ENCODE assay signal across 15 cellular contexts in the genomic region with DNA sequence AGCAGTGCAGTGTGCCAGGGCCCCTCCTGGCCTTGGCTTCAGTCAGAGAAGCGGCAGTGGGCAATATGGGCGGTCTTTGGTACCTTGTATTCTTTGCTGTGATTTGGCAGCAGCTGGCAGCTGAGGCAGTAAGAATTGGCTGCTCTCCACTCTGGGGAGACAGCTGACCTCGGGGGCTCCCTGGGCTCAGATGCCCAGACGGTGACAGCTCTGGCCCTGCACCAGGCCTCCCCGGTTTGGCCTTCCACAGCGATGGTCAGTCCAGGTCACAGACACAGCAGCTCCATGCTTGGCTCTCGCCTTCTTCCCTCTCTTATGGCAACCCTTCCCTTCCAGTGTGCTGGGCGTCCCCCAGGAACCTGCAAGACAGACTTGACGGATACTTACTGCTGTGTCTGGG.
A peak's percentile ranks its signal among the peaks of the same experiment; 100 is the strongest.
DNase-seq lines count a peak whose midpoint lies in the region; ATAC-seq and TF ChIP-seq lines count a peak whose summit lies in the region.
"Had no signal": no experiment of that assay in that cellular context is flagged by ENCODE, and none has a peak within 500 bp of the region (broad histone marks: within the 10 kb centered on the region; RNA-seq: fewer than 3 reads in every experiment).

No MANE protein-coding gene starts in this region.

- CTCF ChIA-PET in activated CD8-positive, alpha-beta T cell treated with anti-CD3 and anti-CD28 coated beads, Interleukin-2, amount 10 ng/mL, durations not matched to agents 7 days and 5 days (lab: Charles Lee) = interaction anchor here (1.2 kb wide), 1 partner anchor 15 kb away, joined by 3 read pairs; no protein-coding TSS in a partner anchor
- CTCF ChIA-PET in activated CD8-positive, alpha-beta T cell treated with anti-CD3 and anti-CD28 coated beads for 36 hours (lab: Charles Lee) = interaction anchor here (1.1 kb wide), 1 partner anchor 35 kb away, joined by 7 read pairs; no protein-coding TSS in a partner anchor

- no peaks in the 10 kb centered on the region for H3K27me3 ChIP-seq in SJCRH30
- peaks cover 0 to 32% (median 0%) of the 10 kb centered on the region in 7 donors for H3K27me3 ChIP-seq in heart right ventricle
- no peaks in the 10 kb centered on the region for H3K27me3 ChIP-seq in thymus (ENCODE audit: control insufficient read depth, insufficient read depth)

- H3K4me3 ChIP-seq in SJCRH30 (0 out of 2 replicates have a peak overlapping the region, but pooled peaks have one; percentile 14), heart right ventricle (no peak overlapping the region), thymus (ENCODE audit: low read length) (no peak overlapping the region)
- H3K4me3 ChIP-seq: GM12878, stomach had no signal

- H3K27ac Mint-ChIP-seq in activated CD8-positive, alpha-beta T cell treated with anti-CD3 and anti-CD28 coated beads, Interleukin-2, amount 10 ng/mL, durations not matched to agents 7 days and 5 days = peak overlapping the region; percentile 93
- H3K27ac Mint-ChIP-seq in activated CD8-positive, alpha-beta T cell treated with anti-CD3 and anti-CD28 coated beads for 36 hours = no peak overlapping the region

- H3K36me3 Mint-ChIP-seq in activated CD8-positive, alpha-beta T cell treated with anti-CD3 and anti-CD28 coated beads, Interleukin-2, amount 10 ng/mL, durations not matched to agents 7 days and 5 days (ENCODE audit: low read depth) = no peaks in the 10 kb centered on the region
- no peaks in the 10 kb centered on the region for H3K36me3 Mint-ChIP-seq in activated CD8-positive, alpha-beta T cell treated with anti-CD3 and anti-CD28 coated beads for 36 hours (ENCODE audit: low read depth)

- in situ Hi-C loops in GM13977 (cut with MboI; ENCODE audit: low pct_unique_long_range_greater_than_20kb, low sequenced_read_pairs, unreplicated experiment) = no loop called here

- POLR2A ChIA-PET in activated CD8-positive, alpha-beta T cell treated with anti-CD3 and anti-CD28 coated beads, Interleukin-2, amount 10 ng/mL, durations not matched to agents 7 days and 5 days (lab: Charles Lee) = no interaction called here
- POLR2A ChIA-PET in activated CD8-positive, alpha-beta T cell treated with anti-CD3 and anti-CD28 coated beads for 36 hours (lab: Charles Lee) = interaction anchor here (1.1 kb wide), 2 partner anchors 39 to 52 kb away, joined by 3 read pairs; no protein-coding TSS in a partner anchor

- no peaks in the 10 kb centered on the region for H3K36me3 ChIP-seq in SJCRH30
- no peaks in the 10 kb centered on the region for H3K36me3 ChIP-seq in heart right ventricle
- no peaks in the 10 kb centered on the region for H3K36me3 ChIP-seq in thymus (ENCODE audit: control insufficient read depth, insufficient read depth)
- H3K36me3 ChIP-seq: stomach had no signal

- 21 to 51% methylated on average over 7 to 9 of the region's 9 CpGs for WGBS in heart right ventricle, 2 donors
- 79% methylated on average over 9 of the region's 9 CpGs for WGBS in thymus

- H3K27ac ChIP-seq in SJCRH30 (peak overlapping the region; percentile 95), heart right ventricle (peak overlapping the region in 1 of 10 donors; percentile 31), thymus (ENCODE audit: low read depth) (peak overlapping the region; percentile 74)

- no peak overlapping the region for H3K4me3 Mint-ChIP-seq in activated CD8-positive, alpha-beta T cell treated with anti-CD3 and anti-CD28 coated beads, Interleukin-2, amount 10 ng/mL, durations not matched to agents 7 days and 5 days
- H3K4me3 Mint-ChIP-seq in activated CD8-positive, alpha-beta T cell treated with anti-CD3 and anti-CD28 coated beads for 36 hours = no peak overlapping the region
- H3K4me3 Mint-ChIP-seq: naive B cell had no signal

- intact Hi-C loops in activated CD8-positive, alpha-beta T cell treated with anti-CD3 and anti-CD28 coated beads for 36 hours (cut with micrococcal nuclease) = no loop called here
- intact Hi-C loops in heart right ventricle (cut with DNase I) = no loop called here

- ATAC-seq in activated CD8-positive, alpha-beta T cell treated with anti-CD3 and anti-CD28 coated beads, Interleukin-2, amount 10 ng/mL, durations not matched to agents 7 days and 5 days = no peak
- no peak for ATAC-seq in activated CD8-positive, alpha-beta T cell treated with anti-CD3 and anti-CD28 coated beads for 36 hours
- peak; percentile 54 to 93 (median 74) for ATAC-seq in heart right ventricle
- no peak for ATAC-seq in HG03571 (IDR thresholded peaks at IDR 0.05; ENCODE audit: unreplicated experiment)
- ATAC-seq: GM12878 had no signal

- H3K27me3 Mint-ChIP-seq in activated CD8-positive, alpha-beta T cell treated with anti-CD3 and anti-CD28 coated beads, Interleukin-2, amount 10 ng/mL, durations not matched to agents 7 days and 5 days (ENCODE audit: low read depth) = no peaks in the 10 kb centered on the region
- no peaks in the 10 kb centered on the region for H3K27me3 Mint-ChIP-seq in activated CD8-positive, alpha-beta T cell treated with anti-CD3 and anti-CD28 coated beads for 36 hours

- no peak for TF ChIP-seq CTCF in activated CD8-positive, alpha-beta T cell treated with anti-CD3 and anti-CD28 coated beads for 36 hours (IDR thresholded peaks at IDR 0.05)
- TF ChIP-seq CTCF in heart right ventricle (IDR thresholded peaks at IDR 0.05) = no peak
- no peak for TF ChIP-seq CTCF in GM13977 (IDR thresholded peaks at IDR 0.05; ENCODE audit: extremely low read depth, insufficient read depth, missing control alignments)

- DNase-seq in activated CD8-positive, alpha-beta T cell treated with anti-CD3 and anti-CD28 coated beads, Interleukin-2, amount 10 ng/mL, durations not matched to agents 7 days and 5 days = no peak
- no peak for DNase-seq in activated CD8-positive, alpha-beta T cell treated with anti-CD3 and anti-CD28 coated beads for 36 hours
- DNase-seq in SJCRH30 (peak; percentile 72 to 75), heart right ventricle (peak in 1 of 2 donors; percentile 31), GM13977 (ENCODE audit: low spot score) (no peak), NCI-H1930 (lab: John Stamatoyannopoulos, UW) (no peak)
- DNase-seq: activated CD4-positive, alpha-beta T cell treated with anti-CD3 and anti-CD28 coated beads, Interleukin-2, amount 50 U/mL, for 48 hours; Caco-2; Kasumi-1; naive B cell; NCI-H1436 treated with DMSO at 0.1 percent for 48 hours; stomach had no signal

- H3K9me3 ChIP-seq in SJCRH30 (replicated peaks) (no peaks in the 10 kb centered on the region), heart right ventricle (no peaks in the 10 kb centered on the region), thymus (ENCODE audit: control insufficient read depth) (no peaks in the 10 kb centered on the region)
- H3K9me3 ChIP-seq: Caco-2, stomach had no signal

- H3K4me1 Mint-ChIP-seq in activated CD8-positive, alpha-beta T cell treated with anti-CD3 and anti-CD28 coated beads, Interleukin-2, amount 10 ng/mL, durations not matched to agents 7 days and 5 days (ENCODE audit: low read depth) = peaks cover 36% of the 10 kb centered on the region
- peaks cover 35% of the 10 kb centered on the region for H3K4me1 Mint-ChIP-seq in activated CD8-positive, alpha-beta T cell treated with anti-CD3 and anti-CD28 coated beads for 36 hours (ENCODE audit: low read depth)

- no peaks in the 10 kb centered on the region for H3K9me3 Mint-ChIP-seq in activated CD8-positive, alpha-beta T cell treated with anti-CD3 and anti-CD28 coated beads, Interleukin-2, amount 10 ng/mL, durations not matched to agents 7 days and 5 days (ENCODE audit: insufficient read depth)
- no peaks in the 10 kb centered on the region for H3K9me3 Mint-ChIP-seq in activated CD8-positive, alpha-beta T cell treated with anti-CD3 and anti-CD28 coated beads for 36 hours

- peaks cover 41% of the 10 kb centered on the region for H3K4me1 ChIP-seq in SJCRH30
- peaks cover 0 to 20% (median 2%) of the 10 kb centered on the region in 9 donors for H3K4me1 ChIP-seq in heart right ventricle
- peaks cover 28% of the 10 kb centered on the region for H3K4me1 ChIP-seq in thymus (ENCODE audit: control insufficient read depth, insufficient read depth, low read length)

Comparison
In these comparisons a context has a peak if more than half of its experiments do, and no peak if none do; other contexts are left out.
1. ATAC-seq: peak in heart right ventricle (8 of 8); none in activated CD8-positive, alpha-beta T cell treated with anti-CD3 and anti-CD28 coated beads, Interleukin-2, amount 10 ng/mL, durations not matched to agents 7 days and 5 days (single experiment), activated CD8-positive, alpha-beta T cell treated with anti-CD3 and anti-CD28 coated beads for 36 hours (single experiment) and HG03571 (single experiment).
2. DNase-seq: peak in SJCRH30 (2 of 2); none in activated CD8-positive, alpha-beta T cell treated with anti-CD3 and anti-CD28 coated beads, Interleukin-2, amount 10 ng/mL, durations not matched to agents 7 days and 5 days (single experiment), activated CD8-positive, alpha-beta T cell treated with anti-CD3 and anti-CD28 coated beads for 36 hours (single experiment), GM13977 (single experiment) and NCI-H1930 (0 of 2).